ENCODE assay signal across 23 cellular contexts in genomic region chr3:183485585-183485984, GRCh38. TPM values are rescaled to one million over a fixed set of nuclear protein-coding genes. Genes with fewer than 3 reads are reported as not detected.
DNase-seq lines count a peak whose midpoint lies in the region; ATAC-seq lines count a peak whose summit lies in the region.
"Had no signal": no experiment of that assay in that cellular context is flagged by ENCODE, and none has a peak within 500 bp of the region (broad histone marks: within the 10 kb centered on the region; RNA-seq: fewer than 3 reads in every experiment).

No MANE protein-coding gene starts in this region.

- H3K4me3 Mint-ChIP-seq in activated naive CD4-positive, alpha-beta T cell treated with anti-CD3 and anti-CD28 coated beads, Interleukin-2, amount 10 ng/mL, durations not matched to agents 7 days and 5 days, result no peak overlapping the region
- no peak overlapping the region for H3K4me3 Mint-ChIP-seq in activated T-helper 17 cell treated with anti-CD3 and anti-CD28 coated beads, Interleukin-2, amount 50 U/mL, for 72 hours
- no peak overlapping the region for H3K4me3 Mint-ChIP-seq in naive B cell
- H3K4me3 Mint-ChIP-seq: nephron progenitor cell had no signal

- no peaks in the 10 kb centered on the region for H3K9me3 Mint-ChIP-seq in activated naive CD4-positive, alpha-beta T cell treated with anti-CD3 and anti-CD28 coated beads, Interleukin-2, amount 50 U/mL, for 72 hours
- no peaks in the 10 kb centered on the region for H3K9me3 Mint-ChIP-seq in activated naive CD4-positive, alpha-beta T cell treated with anti-CD3 and anti-CD28 coated beads, Interleukin-2, amount 10 ng/mL, durations not matched to agents 7 days and 5 days
- H3K9me3 Mint-ChIP-seq in activated T-helper 17 cell treated with anti-CD3 and anti-CD28 coated beads, Interleukin-2, amount 50 U/mL, for 72 hours, result no peaks in the 10 kb centered on the region
- H3K9me3 Mint-ChIP-seq in naive B cell, result no peaks in the 10 kb centered on the region
- H3K9me3 Mint-ChIP-seq: nephron progenitor cell had no signal

- no peaks in the 10 kb centered on the region for H3K36me3 Mint-ChIP-seq in activated naive CD4-positive, alpha-beta T cell treated with anti-CD3 and anti-CD28 coated beads, Interleukin-2, amount 50 U/mL, for 72 hours
- H3K36me3 Mint-ChIP-seq in activated naive CD4-positive, alpha-beta T cell treated with anti-CD3 and anti-CD28 coated beads, Interleukin-2, amount 10 ng/mL, durations not matched to agents 7 days and 5 days, result peaks cover 13% of the 10 kb centered on the region
- peaks cover 19% of the 10 kb centered on the region for H3K36me3 Mint-ChIP-seq in activated T-helper 17 cell treated with anti-CD3 and anti-CD28 coated beads, Interleukin-2, amount 50 U/mL, for 72 hours (ENCODE audit: low read depth)
- peaks cover 0 to under 1% of the 10 kb centered on the region in 2 donors for H3K36me3 Mint-ChIP-seq in naive B cell

- H3K27ac Mint-ChIP-seq in activated naive CD4-positive, alpha-beta T cell treated with anti-CD3 and anti-CD28 coated beads, Interleukin-2, amount 50 U/mL, for 72 hours, result peak overlapping the region; percentile 73 to 78
- no peak overlapping the region for H3K27ac Mint-ChIP-seq in activated naive CD4-positive, alpha-beta T cell treated with anti-CD3 and anti-CD28 coated beads, Interleukin-2, amount 10 ng/mL, durations not matched to agents 7 days and 5 days
- H3K27ac Mint-ChIP-seq in activated T-helper 17 cell treated with anti-CD3 and anti-CD28 coated beads, Interleukin-2, amount 50 U/mL, for 72 hours, result peak overlapping the region; percentile 58
- H3K27ac Mint-ChIP-seq in naive B cell, result peak overlapping the region in 5 of 6 donors; percentile 2 to 87 (median 49)
- H3K27ac Mint-ChIP-seq: nephron progenitor cell had no signal

- H3K4me1 Mint-ChIP-seq in activated naive CD4-positive, alpha-beta T cell treated with anti-CD3 and anti-CD28 coated beads, Interleukin-2, amount 10 ng/mL, durations not matched to agents 7 days and 5 days, result peaks cover under 1% of the 10 kb centered on the region
- peaks cover 14% of the 10 kb centered on the region for H3K4me1 Mint-ChIP-seq in activated T-helper 17 cell treated with anti-CD3 and anti-CD28 coated beads, Interleukin-2, amount 50 U/mL, for 72 hours
- H3K4me1 Mint-ChIP-seq in naive B cell, result peaks cover 0 to 9% (median 5%) of the 10 kb centered on the region in 3 donors

- ATAC-seq in activated naive CD4-positive, alpha-beta T cell treated with anti-CD3 and anti-CD28 coated beads, Interleukin-2, amount 50 U/mL, for 72 hours, result no peak
- ATAC-seq in activated T-helper 17 cell treated with anti-CD3 and anti-CD28 coated beads, Interleukin-2, amount 50 U/mL, for 72 hours (replicated peaks), result no peak
- ATAC-seq in naive B cell (ENCODE audit: low read depth in 2 of 2) (no peak), HG02981 (IDR thresholded peaks at IDR 0.05; ENCODE audit: unreplicated experiment) (no peak)
- ATAC-seq: HCT116, Panc1, sciatic nerve had no signal

- DNase-seq in activated naive CD4-positive, alpha-beta T cell treated with anti-CD3 and anti-CD28 coated beads, Interleukin-2, amount 50 U/mL, for 72 hours (ENCODE audit: low spot score in 2 of 2), result no peak
- no peak for DNase-seq in activated naive CD4-positive, alpha-beta T cell treated with anti-CD3 and anti-CD28 coated beads, Interleukin-2, amount 10 ng/mL, durations not matched to agents 7 days and 5 days
- DNase-seq in naive B cell, result no peak
- no peak for DNase-seq in HCEC 1CT
- DNase-seq in NCI-H2107 (lab: John Stamatoyannopoulos, UW), result no peak
- DNase-seq: activated CD4-positive, alpha-beta T cell treated with anti-CD3 and anti-CD28 coated beads for 48 hours; activated gamma-delta T cell; aorta; dermis blood vessel endothelial cell; DMS53; GDM1; KBM-7; NCI-H774; nephron progenitor cell; posterior cingulate gyrus; SJCRH30; stimulated activated CD4-positive, alpha-beta T cell treated with anti-CD3 and anti-CD28 coated beads, Interleukin-15, amount 100 ng/mL, for 24 hours; substantia nigra had no signal

- no peaks in the 10 kb centered on the region for H3K27me3 Mint-ChIP-seq in activated naive CD4-positive, alpha-beta T cell treated with anti-CD3 and anti-CD28 coated beads, Interleukin-2, amount 10 ng/mL, durations not matched to agents 7 days and 5 days
- H3K27me3 Mint-ChIP-seq in activated T-helper 17 cell treated with anti-CD3 and anti-CD28 coated beads, Interleukin-2, amount 50 U/mL, for 72 hours, result no peaks in the 10 kb centered on the region
- H3K27me3 Mint-ChIP-seq in naive B cell, result no peaks in the 10 kb centered on the region

- CTCF ChIA-PET in activated naive CD4-positive, alpha-beta T cell treated with anti-CD3 and anti-CD28 coated beads, Interleukin-2, amount 10 ng/mL, durations not matched to agents 7 days and 5 days (lab: Charles Lee), result interaction anchor here (0.7 to 1.2 kb wide), 2 partner anchors 15 to 331 kb away, joined by 3 to 4 read pairs; no protein-coding TSS in a partner anchor

RNA-seq across cellular contexts. Expression of gene MCF2L2, which starts 57.2 kb away (rescaled TPM):
- total RNA-seq in activated naive CD4-positive, alpha-beta T cell treated with anti-CD3 and anti-CD28 coated beads, Interleukin-2, amount 50 U/mL, for 72 hours, result 1 to 10 TPM; 1.5 to 2.5 TPM
- 1 to 10 TPM; 9.0 to 10.0 TPM for total RNA-seq in activated T-helper 17 cell treated with anti-CD3 and anti-CD28 coated beads, Interleukin-2, amount 50 U/mL, for 72 hours
- not detected for polyA plus RNA-seq in naive B cell (ENCODE audit: low read depth in 6 of 6)
